In genomic region chr1:170790175-170790574, GRCh38 we compare ENCODE assay signal across 27 cellular contexts.
DNase-seq lines count a peak whose midpoint lies in the region; ATAC-seq and TF ChIP-seq lines count a peak whose summit lies in the region.
"Had no signal": no experiment of that assay in that cellular context is flagged by ENCODE, and none has a peak within 500 bp of the region (broad histone marks: within the 10 kb centered on the region; RNA-seq: fewer than 3 reads in every experiment).

No MANE protein-coding gene starts in this region.

- H3K4me1 Mint-ChIP-seq in chondrocyte (ENCODE audit: low read depth) = peaks cover 23% of the 10 kb centered on the region
- H3K4me1 Mint-ChIP-seq in activated naive CD8-positive, alpha-beta T cell treated with anti-CD3 and anti-CD28 coated beads for 36 hours = no peaks in the 10 kb centered on the region
- H3K4me1 Mint-ChIP-seq: activated B cell treated with CpG ODN at 0.5 μM for 24 hours; activated CD4-positive, alpha-beta memory T cell treated with anti-CD3 and anti-CD28 coated beads, Interleukin-2, amount 10 ng/mL, durations not matched to agents 7 days and 5 days; central memory CD8-positive, alpha-beta T cell; immature natural killer cell had no signal

- H3K4me2 ChIP-seq in HCT116 (ENCODE audit: low read length) = no peak overlapping the region
- H3K4me2 ChIP-seq: KMS-11 had no signal

- peak overlapping the region; percentile 35 for H3K4me3 Mint-ChIP-seq in chondrocyte (ENCODE audit: unreplicated experiment)
- no peak overlapping the region for H3K4me3 Mint-ChIP-seq in activated naive CD8-positive, alpha-beta T cell treated with anti-CD3 and anti-CD28 coated beads for 36 hours
- H3K4me3 Mint-ChIP-seq: activated B cell treated with CpG ODN at 0.5 μM for 24 hours; activated CD4-positive, alpha-beta memory T cell treated with anti-CD3 and anti-CD28 coated beads, Interleukin-2, amount 10 ng/mL, durations not matched to agents 7 days and 5 days; central memory CD8-positive, alpha-beta T cell; immature natural killer cell; T-helper 2 cell treated with Interferon-gamma antibody and Interleukin-4, amounts not matched to agents 5 μg/mL and 100 μg/mL, for 36 hours had no signal

- no peaks in the 10 kb centered on the region for H3K9me2 ChIP-seq in HCT116 (ENCODE audit: insufficient read depth)

- H3K36me3 Mint-ChIP-seq in chondrocyte (ENCODE audit: low read depth) = peaks cover 6% of the 10 kb centered on the region
- H3K36me3 Mint-ChIP-seq in activated naive CD8-positive, alpha-beta T cell treated with anti-CD3 and anti-CD28 coated beads for 36 hours = no peaks in the 10 kb centered on the region
- H3K36me3 Mint-ChIP-seq: immature natural killer cell had no signal

- no peaks in the 10 kb centered on the region for H3K9me3 ChIP-seq in HCT116 (ENCODE audit: control insufficient read depth in 1 of 2, insufficient read depth in 1 of 2, low read depth in 1 of 2, low read length in 2 of 2)
- H3K9me3 ChIP-seq: left ventricle myocardium inferior, mucosa of descending colon, neutrophil had no signal

- H4K20me1 ChIP-seq in HCT116 (ENCODE audit: insufficient read depth) = no peaks in the 10 kb centered on the region

- peaks cover 19% of the 10 kb centered on the region for H3K4me1 ChIP-seq in ACC112 (ENCODE audit: control insufficient read depth, insufficient read depth, low read length, unreplicated experiment)
- H3K4me1 ChIP-seq in HCT116 (ENCODE audit: control insufficient read depth in 1 of 2, insufficient read depth in 2 of 2, low read length in 2 of 2) = no peaks in the 10 kb centered on the region
- H3K4me1 ChIP-seq: left ventricle myocardium inferior had no signal

- no peaks in the 10 kb centered on the region for H3K36me3 ChIP-seq in ACC112 (ENCODE audit: insufficient read depth, low read length)
- H3K36me3 ChIP-seq in HCT116 (ENCODE audit: control insufficient read depth in 1 of 2, insufficient read depth in 2 of 2, low read length in 2 of 2) = no peaks in the 10 kb centered on the region
- H3K36me3 ChIP-seq: left ventricle myocardium inferior, neutrophil had no signal

- DNase-seq in HCT116 (ENCODE audit: low read depth, low spot score) (no peak), chondrocyte (ENCODE audit: low spot score) (no peak), medulla oblongata (ENCODE audit: extremely low spot score) (peak; percentile 12), posterior cingulate gyrus (no peak), NCI-H1930 (lab: John Stamatoyannopoulos, UW) (no peak)
- no peak for DNase-seq in activated naive CD8-positive, alpha-beta T cell treated with anti-CD3 and anti-CD28 coated beads for 36 hours
- DNase-seq: activated B cell treated with CpG ODN at 0.5 μM for 24 hours; activated CD4-positive, alpha-beta memory T cell treated with anti-CD3 and anti-CD28 coated beads, Interleukin-2, amount 10 ng/mL, durations not matched to agents 7 days and 5 days; activated naive CD4-positive, alpha-beta T cell treated with Interleukin-2 at 50 U/mL for 16 hours; activated T-cell treated with anti-CD3 and anti-CD28 coated beads, Interleukin-2, amount 50 U/mL, for 1 hour; C1 segment of cervical spinal cord; immature natural killer cell; left ventricle myocardium inferior; mucosa of descending colon; NCI-H1092; NCI-H2081 treated with DMSO at 0.1 percent for 48 hours; NCI-H446; NK-92 treated with Interleukin-12 subunit alpha and Interleukin-12 subunit beta, amount 100 ng/mL, for 24 hours; retina had no signal

- no peak for TF ChIP-seq POLR2A in HCT116 (IDR thresholded peaks at IDR 0.05; ENCODE audit: borderline replicate concordance, extremely low read depth, insufficient read depth, insufficient read length)

- peak; percentile 52; the same call in 1 of the 2 replicates for ATAC-seq in HCT116
- no peak for ATAC-seq in HG03342 (IDR thresholded peaks at IDR 0.05; ENCODE audit: unreplicated experiment)
- ATAC-seq: esophagus mucosa, mucosa of descending colon had no signal

- H3K27me3 ChIP-seq in ACC112 (ENCODE audit: insufficient read depth, low read length) = no peaks in the 10 kb centered on the region
- no peaks in the 10 kb centered on the region for H3K27me3 ChIP-seq in HCT116 (ENCODE audit: insufficient read depth, low read length)
- H3K27me3 ChIP-seq: neutrophil had no signal

- CTCF ChIA-PET in HCT116 (lab: Charles Lee) = no interaction called here

- H3K9ac ChIP-seq in HCT116 (ENCODE audit: low read length) = no peak overlapping the region
- H3K9ac ChIP-seq: KMS-11 had no signal

- POLR2A ChIA-PET in HCT116 (lab: Charles Lee) = no interaction called here

- intact Hi-C loops in HCT116 (cut with micrococcal nuclease) = no loop called here
- intact Hi-C loops in posterior cingulate gyrus (cut with DNase I) = no loop called here

- RAD21 ChIA-PET in HCT116 (lab: Charles Lee; ENCODE audit: low non-redundant PET in 1 of 2, low total read pairs in 2 of 2, uncharacterized antibody in 2 of 2, unreplicated experiment in 2 of 2) = no interaction called here

- peak overlapping the region; percentile 50 for H3K4me3 ChIP-seq in ACC112 (ENCODE audit: low read depth, low read length)
- H3K4me3 ChIP-seq in HCT116 (replicated peaks in 1 of 2; ENCODE audit: low read depth in 1 of 2, low read length in 2 of 2) = no peak overlapping the region
- H3K4me3 ChIP-seq: left ventricle myocardium inferior, mucosa of descending colon, SK-N-MC had no signal

- H3K79me2 ChIP-seq in ACC112 (ENCODE audit: control insufficient read depth, insufficient read depth, low read length, unreplicated experiment) (no peaks in the 10 kb centered on the region), HCT116 (ENCODE audit: insufficient read depth, low read length) (no peaks in the 10 kb centered on the region)

- TF ChIP-seq CTCF in HCT116 (IDR thresholded peaks at IDR 0.05 in 2 of 3, conservative IDR thresholded peaks at IDR 0.05 in 1 of 3; ENCODE audit: borderline replicate concordance in 1 of 3, insufficient read depth in 1 of 3, low read depth in 2 of 3, low read length in 2 of 3) = 0 out of 6 replicates have a peak, but pooled peaks of 2 of the 3 experiments have one; percentile 2 to 26
- peak; percentile 65 for TF ChIP-seq CTCF in chondrocyte (IDR thresholded peaks at IDR 0.05)

- peak overlapping the region; percentile 63 for H3K27ac ChIP-seq in ACC112 (ENCODE audit: low read depth, low read length)
- no peak overlapping the region for H3K27ac ChIP-seq in HCT116 (ENCODE audit: low read depth, low read length)
- H3K27ac ChIP-seq: KMS-11, left ventricle myocardium inferior, neutrophil, SK-N-MC had no signal

- TF ChIP-seq RAD21 in HCT116 (IDR thresholded peaks at IDR 0.05; ENCODE audit: low read depth) = 0 out of 2 replicates have a peak, but pooled peaks have one; percentile 1

- peak overlapping the region; percentile 59 for H3K27ac Mint-ChIP-seq in chondrocyte (ENCODE audit: unreplicated experiment)
- no peak overlapping the region for H3K27ac Mint-ChIP-seq in activated naive CD8-positive, alpha-beta T cell treated with anti-CD3 and anti-CD28 coated beads for 36 hours
- H3K27ac Mint-ChIP-seq: activated B cell treated with CpG ODN at 0.5 μM for 24 hours; activated CD4-positive, alpha-beta memory T cell treated with anti-CD3 and anti-CD28 coated beads, Interleukin-2, amount 10 ng/mL, durations not matched to agents 7 days and 5 days; immature natural killer cell; T-helper 2 cell treated with Interferon-gamma antibody and Interleukin-4, amounts not matched to agents 5 μg/mL and 100 μg/mL, for 36 hours had no signal

- peaks cover 6% of the 10 kb centered on the region for H3K9me3 Mint-ChIP-seq in chondrocyte (ENCODE audit: low read depth)
- no peaks in the 10 kb centered on the region for H3K9me3 Mint-ChIP-seq in activated naive CD8-positive, alpha-beta T cell treated with anti-CD3 and anti-CD28 coated beads for 36 hours
- H3K9me3 Mint-ChIP-seq: activated CD4-positive, alpha-beta memory T cell treated with anti-CD3 and anti-CD28 coated beads, Interleukin-2, amount 10 ng/mL, durations not matched to agents 7 days and 5 days; central memory CD8-positive, alpha-beta T cell; T-helper 2 cell treated with Interferon-gamma antibody and Interleukin-4, amounts not matched to agents 5 μg/mL and 100 μg/mL, for 36 hours had no signal

- H2AFZ ChIP-seq in ACC112 (ENCODE audit: low read length, unreplicated experiment) (peak overlapping the region; percentile 84), HCT116 (ENCODE audit: low read depth, low read length, poor library complexity, severe bottlenecking) (peak overlapping the region; percentile 7)

- no TSS peak for BruUV-seq in HCT116 (replicated peaks; lab: Mats Ljungman, UMichigan)

- no peaks in the 10 kb centered on the region for H3K27me3 Mint-ChIP-seq in chondrocyte (ENCODE audit: low read depth)
- H3K27me3 Mint-ChIP-seq in activated naive CD8-positive, alpha-beta T cell treated with anti-CD3 and anti-CD28 coated beads for 36 hours = peaks cover 13% of the 10 kb centered on the region
- H3K27me3 Mint-ChIP-seq: activated B cell treated with CpG ODN at 0.5 μM for 24 hours had no signal

TF ChIP-seq in HCT116, 20 proteins besides CTCF, POLR2A, EP300 and RAD21 (continues in another document):
- TF ChIP-seq ELF1 (IDR thresholded peaks at IDR 0.05; ENCODE audit: borderline replicate concordance, low read depth) = no peak
- TF ChIP-seq EZH2phosphoT487 (IDR thresholded peaks at IDR 0.05; ENCODE audit: borderline replicate concordance) = no peak
- no peak for TF ChIP-seq EGR1 (IDR thresholded peaks at IDR 0.05; ENCODE audit: low read depth)
- no peak for TF ChIP-seq POLR2AphosphoS5 (IDR thresholded peaks at IDR 0.05; ENCODE audit: low read depth, low read length)
- no peak for TF ChIP-seq CEBPB (IDR thresholded peaks at IDR 0.05; ENCODE audit: low read depth)
- TF ChIP-seq SIN3A (IDR thresholded peaks at IDR 0.05; ENCODE audit: low read depth) = no peak
- no peak for TF ChIP-seq SRF (IDR thresholded peaks at IDR 0.05; ENCODE audit: low read depth)
- no peak for TF ChIP-seq MAX (IDR thresholded peaks at IDR 0.05)
- no peak for TF ChIP-seq JUND (IDR thresholded peaks at IDR 0.05)
- TF ChIP-seq TCF7L2 (IDR thresholded peaks at IDR 0.05; ENCODE audit: borderline replicate concordance, extremely low read depth, insufficient read depth, insufficient read length) = no peak
